ENCODE assay signal across 17 cellular contexts in the genomic region with DNA sequence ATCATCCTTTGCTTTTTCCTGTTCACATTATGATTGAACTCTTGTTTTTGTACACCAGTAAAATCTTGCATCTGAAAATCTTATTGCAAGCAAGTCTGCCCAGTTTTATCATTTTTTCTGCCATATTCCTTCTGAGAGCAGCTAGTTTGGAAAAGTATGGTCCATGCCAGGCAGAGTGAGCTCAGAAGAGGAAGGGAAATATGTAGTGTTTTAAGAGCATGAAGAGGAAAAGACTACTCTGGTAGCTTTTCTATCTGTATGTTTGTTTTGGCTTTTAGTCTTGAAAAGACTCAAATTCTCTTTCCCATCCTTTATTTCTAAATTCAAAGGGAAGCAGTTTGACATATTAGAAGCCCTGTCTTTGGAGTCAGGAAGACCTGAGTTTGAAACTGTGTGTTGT.
A peak's percentile ranks its signal among the peaks of the same experiment; 100 is the strongest.
DNase-seq lines count a peak whose midpoint lies in the region; ATAC-seq and TF ChIP-seq lines count a peak whose summit lies in the region.
"Had no signal": no experiment of that assay in that cellular context is flagged by ENCODE, and none has a peak within 500 bp of the region (broad histone marks: within the 10 kb centered on the region; RNA-seq: fewer than 3 reads in every experiment).

No MANE protein-coding gene starts in this region.

- H3K9me3 Mint-ChIP-seq in osteocyte (ENCODE audit: unreplicated experiment) = no peaks in the 10 kb centered on the region
- H3K9me3 Mint-ChIP-seq in natural killer cell treated with Interleukin-12 subunit alpha and Interleukin-12 subunit beta and Interleukin-15 and Interleukin-18, amount 100 ng/mL, for 72 hours = no peaks in the 10 kb centered on the region
- H3K9me3 Mint-ChIP-seq: CD8-positive, alpha-beta T cell had no signal

- H3K9me3 ChIP-seq in left ventricle myocardium inferior (replicated peaks) = no peaks in the 10 kb centered on the region
- H3K9me3 ChIP-seq in thoracic aorta = no peaks in the 10 kb centered on the region
- H3K9me3 ChIP-seq in SJCRH30 (replicated peaks) = no peaks in the 10 kb centered on the region
- H3K9me3 ChIP-seq: HAP-1 had no signal

- H3K27me3 ChIP-seq in left ventricle myocardium inferior (ENCODE audit: low read depth) (no peaks in the 10 kb centered on the region), thoracic aorta (replicated peaks; ENCODE audit: insufficient read depth) (no peaks in the 10 kb centered on the region), SJCRH30 (no peaks in the 10 kb centered on the region)
- H3K27me3 ChIP-seq: BLaER1 treated with 17β-estradiol and CSF1 and Interleukin-3, amounts not matched to agents 10 nM and 100 nM had no signal

- H3K4me3 Mint-ChIP-seq in osteocyte (ENCODE audit: unreplicated experiment) = no peak overlapping the region
- H3K4me3 Mint-ChIP-seq in natural killer cell treated with Interleukin-12 subunit alpha and Interleukin-12 subunit beta and Interleukin-15 and Interleukin-18, amount 100 ng/mL, for 72 hours = no peak overlapping the region
- H3K4me3 Mint-ChIP-seq: CD8-positive, alpha-beta T cell had no signal

- DNase-seq in left ventricle myocardium inferior (no peak), left ventricle myocardium superior (no peak), osteocyte (ENCODE audit: extremely low spot score, unreplicated experiment) (no peak), thoracic aorta (ENCODE audit: low spot score) (no peak), SJCRH30 (no peak), occipital lobe (lab: John Stamatoyannopoulos, UW) (no peak)
- no peak for DNase-seq in natural killer cell treated with Interleukin-12 subunit alpha and Interleukin-12 subunit beta and Interleukin-15 and Interleukin-18, amount 100 ng/mL, for 72 hours (ENCODE audit: low spot score)
- DNase-seq: 8988T; Calu3; CD8-positive, alpha-beta T cell; DND-41; EL; GM23248 had no signal

- H3K27ac Mint-ChIP-seq in osteocyte (ENCODE audit: unreplicated experiment) = peak overlapping the region; percentile 40
- no peak overlapping the region for H3K27ac Mint-ChIP-seq in natural killer cell treated with Interleukin-12 subunit alpha and Interleukin-12 subunit beta and Interleukin-15 and Interleukin-18, amount 100 ng/mL, for 72 hours
- H3K27ac Mint-ChIP-seq: CD8-positive, alpha-beta T cell had no signal

- ATAC-seq in left ventricle myocardium superior (no peak), thoracic aorta (ENCODE audit: insufficient number of reproducible peaks, low FRiP score, low read depth) (no peak)
- no peak for ATAC-seq in natural killer cell treated with Interleukin-12 subunit alpha and Interleukin-12 subunit beta and Interleukin-15 and Interleukin-18, amount 100 ng/mL, for 72 hours
- ATAC-seq: CD8-positive, alpha-beta T cell; GM12878 had no signal

- H3K36me3 ChIP-seq in left ventricle myocardium inferior (no peaks in the 10 kb centered on the region), thoracic aorta (no peaks in the 10 kb centered on the region), SJCRH30 (no peaks in the 10 kb centered on the region; the same call in 1 of the 2 replicates)
- H3K36me3 ChIP-seq: BLaER1 treated with 17β-estradiol and CSF1 and Interleukin-3, amounts not matched to agents 10 nM and 100 nM; HAP-1 had no signal

- H3K4me1 Mint-ChIP-seq in osteocyte (ENCODE audit: unreplicated experiment) = peaks cover 18% of the 10 kb centered on the region
- H3K4me1 Mint-ChIP-seq in natural killer cell treated with Interleukin-12 subunit alpha and Interleukin-12 subunit beta and Interleukin-15 and Interleukin-18, amount 100 ng/mL, for 72 hours (ENCODE audit: low read depth in 2 of 2) = peaks cover 0 to 7% of the 10 kb centered on the region in 2 donors

- H3K27ac ChIP-seq in left ventricle myocardium inferior (replicated peaks) = peak overlapping the region; percentile 20
- H3K27ac ChIP-seq in thoracic aorta = peak overlapping the region; percentile 42 to 49
- no peak overlapping the region for H3K27ac ChIP-seq in SJCRH30
- H3K27ac ChIP-seq: BLaER1 treated with 17β-estradiol and CSF1 and Interleukin-3, amounts not matched to agents 10 nM and 100 nM; GM23248; HL-60 had no signal

- peaks cover 3% of the 10 kb centered on the region for H3K36me3 Mint-ChIP-seq in osteocyte (ENCODE audit: unreplicated experiment)
- H3K36me3 Mint-ChIP-seq in natural killer cell treated with Interleukin-12 subunit alpha and Interleukin-12 subunit beta and Interleukin-15 and Interleukin-18, amount 100 ng/mL, for 72 hours = no peaks in the 10 kb centered on the region
- H3K36me3 Mint-ChIP-seq: CD8-positive, alpha-beta T cell had no signal

- intact Hi-C loops in left ventricle myocardium inferior (cut with micrococcal nuclease) = no loop called here
- intact Hi-C loops in left ventricle myocardium superior (cut with micrococcal nuclease) = no loop called here

- H3K4me3 ChIP-seq in left ventricle myocardium inferior (no peak overlapping the region), thoracic aorta (no peak overlapping the region), SJCRH30 (no peak overlapping the region)
- H3K4me3 ChIP-seq: BLaER1 treated with 17β-estradiol and CSF1 and Interleukin-3, amounts not matched to agents 10 nM and 100 nM; GM12878; GM23248; HAP-1 had no signal

- peaks cover 59% of the 10 kb centered on the region for H3K4me1 ChIP-seq in left ventricle myocardium inferior
- peaks cover 28 to 79% of the 10 kb centered on the region in 2 donors for H3K4me1 ChIP-seq in thoracic aorta (ENCODE audit: control insufficient read depth in 1 of 2, low read depth in 2 of 2)
- no peaks in the 10 kb centered on the region for H3K4me1 ChIP-seq in SJCRH30
- H3K4me1 ChIP-seq: HAP-1 had no signal

- no peaks in the 10 kb centered on the region for H3K27me3 Mint-ChIP-seq in osteocyte (ENCODE audit: unreplicated experiment)
- H3K27me3 Mint-ChIP-seq in natural killer cell treated with Interleukin-12 subunit alpha and Interleukin-12 subunit beta and Interleukin-15 and Interleukin-18, amount 100 ng/mL, for 72 hours = peaks cover 15 to 24% of the 10 kb centered on the region in 2 donors

- no peak for TF ChIP-seq CTCF in left ventricle myocardium inferior (IDR thresholded peaks at IDR 0.05; ENCODE audit: borderline replicate concordance)
- TF ChIP-seq CTCF in osteocyte (IDR thresholded peaks at IDR 0.05) = no peak
- TF ChIP-seq CTCF in thoracic aorta (IDR thresholded peaks at IDR 0.05) = no peak
